Comparison of ENCODE assay signal across 21 cellular contexts in the genomic region with DNA sequence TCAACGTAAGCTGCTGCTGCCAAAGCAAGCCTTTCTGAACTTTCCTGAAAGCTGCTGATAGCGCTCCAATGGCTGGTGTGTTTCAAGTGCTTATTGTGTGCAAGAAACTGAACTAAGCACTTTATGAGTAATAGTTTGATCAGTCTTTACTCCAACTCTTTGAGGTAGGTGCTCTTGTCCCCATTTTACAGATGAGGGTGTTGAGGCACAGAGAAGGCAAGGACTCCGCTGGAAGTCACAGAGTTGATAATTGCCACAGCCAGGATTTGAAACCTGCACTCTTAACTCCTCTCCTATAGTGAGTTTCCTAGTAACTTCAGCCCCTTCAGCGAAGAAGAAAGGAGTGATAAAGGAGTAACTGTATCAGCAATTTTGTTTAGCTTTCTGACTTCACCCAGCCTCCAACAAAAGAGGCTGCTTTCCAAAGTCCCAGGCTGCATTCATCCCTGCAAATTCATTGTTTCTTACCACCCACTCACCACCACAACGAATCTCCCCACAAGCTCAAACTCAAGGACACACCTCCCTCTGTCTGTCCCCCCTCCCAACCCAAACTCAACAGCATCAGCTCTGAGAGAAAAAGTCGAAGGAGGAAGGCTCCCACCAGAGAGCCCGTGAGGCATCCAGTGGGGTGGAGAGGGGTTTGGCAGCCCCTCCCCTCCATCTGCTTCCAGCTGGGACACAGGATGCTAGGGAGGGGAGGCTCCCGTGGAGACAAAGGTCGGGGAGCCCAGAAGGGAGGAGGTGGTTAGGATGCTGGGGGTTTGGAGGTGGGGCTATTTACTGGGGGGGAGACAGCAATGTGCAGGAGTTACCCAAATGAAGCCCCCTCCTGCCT.
DNase-seq lines count a peak whose midpoint lies in the region; ATAC-seq, FAIRE-seq and TF ChIP-seq lines count a peak whose summit lies in the region.
"Had no signal": no experiment of that assay in that cellular context is flagged by ENCODE, and none has a peak within 500 bp of the region (broad histone marks: within the 10 kb centered on the region; RNA-seq: fewer than 3 reads in every experiment).

No MANE protein-coding gene starts in this region.

- intact Hi-C loops in upper lobe of right lung (cut with DNase I) (no loop called here), uterus (cut with DNase I; ENCODE audit: low total_unique reads) (no loop called here)

- H3K4me3 Mint-ChIP-seq in HFFc6 (no peak overlapping the region), astrocyte (ENCODE audit: unreplicated experiment) (no peak overlapping the region)
- H3K4me3 Mint-ChIP-seq in stimulated activated effector memory CD8-positive, alpha-beta T cell treated with anti-CD3 and anti-CD28 coated beads, Interleukin-12 subunit alpha, Interleukin-12 subunit beta, amount 100 ng/mL, for 72 hours = no peak overlapping the region
- H3K4me3 Mint-ChIP-seq: activated CD8-positive, alpha-beta T cell treated with anti-CD3 and anti-CD28 coated beads for 36 hours; activated naive CD8-positive, alpha-beta T cell treated with anti-CD3 and anti-CD28 coated beads, Interleukin-2, amount 10 ng/mL, durations not matched to agents 7 days and 5 days; activated T-cell treated with anti-CD3 and anti-CD28 coated beads, Interleukin-2, amount 50 U/mL, for 72 hours had no signal

- H3K4me3 ChIP-seq in astrocyte (ENCODE audit: insufficient read depth, low read depth, low read length) (no peak overlapping the region), iPS-20b (ENCODE audit: low read length) (peak overlapping the region; percentile 43; the same call in 1 of the 2 replicates), upper lobe of right lung (no peak overlapping the region), uterus (no peak overlapping the region)

- H3K9me3 Mint-ChIP-seq in HFFc6 = no peaks in the 10 kb centered on the region
- H3K9me3 Mint-ChIP-seq in astrocyte (ENCODE audit: unreplicated experiment) = peaks cover 6% of the 10 kb centered on the region
- no peaks in the 10 kb centered on the region for H3K9me3 Mint-ChIP-seq in stimulated activated effector memory CD8-positive, alpha-beta T cell treated with anti-CD3 and anti-CD28 coated beads, Interleukin-12 subunit alpha, Interleukin-12 subunit beta, amount 100 ng/mL, for 72 hours
- H3K9me3 Mint-ChIP-seq: activated CD8-positive, alpha-beta T cell treated with anti-CD3 and anti-CD28 coated beads for 36 hours; activated T-cell treated with anti-CD3 and anti-CD28 coated beads, Interleukin-2, amount 50 U/mL, for 72 hours had no signal

- H3K4me1 Mint-ChIP-seq in HFFc6 (ENCODE audit: low read depth) (peaks cover 75% of the 10 kb centered on the region), astrocyte (ENCODE audit: low read depth, unreplicated experiment) (peaks cover 32% of the 10 kb centered on the region)
- no peaks in the 10 kb centered on the region for H3K4me1 Mint-ChIP-seq in stimulated activated effector memory CD8-positive, alpha-beta T cell treated with anti-CD3 and anti-CD28 coated beads, Interleukin-12 subunit alpha, Interleukin-12 subunit beta, amount 100 ng/mL, for 72 hours
- H3K4me1 Mint-ChIP-seq: activated naive CD8-positive, alpha-beta T cell treated with anti-CD3 and anti-CD28 coated beads, Interleukin-2, amount 10 ng/mL, durations not matched to agents 7 days and 5 days had no signal

- H2AFZ ChIP-seq in astrocyte (ENCODE audit: low read depth, low read length) = no peak overlapping the region

- no peaks in the 10 kb centered on the region for H3K27me3 Mint-ChIP-seq in HFFc6 (ENCODE audit: insufficient read depth)
- H3K27me3 Mint-ChIP-seq in astrocyte (ENCODE audit: low read depth, unreplicated experiment) = no peaks in the 10 kb centered on the region

- H3K36me3 ChIP-seq in astrocyte (ENCODE audit: insufficient read depth, low read length) = peaks cover 4% of the 10 kb centered on the region
- no peaks in the 10 kb centered on the region for H3K36me3 ChIP-seq in iPS-20b (ENCODE audit: insufficient read depth, low read depth, low read length)
- no peaks in the 10 kb centered on the region for H3K36me3 ChIP-seq in upper lobe of right lung
- no peaks in the 10 kb centered on the region for H3K36me3 ChIP-seq in uterus
- H3K36me3 ChIP-seq: neutrophil had no signal

- DNase-seq in COR-L47 (lab: John Stamatoyannopoulos, UW) (peak; percentile 1), HFFc6 (no peak), astrocyte (ENCODE audit: low read depth) (peak; percentile 84), upper lobe of right lung (no peak), uterus (no peak), HT-29 (ENCODE audit: low spot score) (no peak)
- DNase-seq in stimulated activated effector memory CD8-positive, alpha-beta T cell treated with anti-CD3 and anti-CD28 coated beads, Interleukin-12 subunit alpha, Interleukin-12 subunit beta, amount 100 ng/mL, for 72 hours (ENCODE audit: low spot score in 2 of 2) = no peak
- DNase-seq: activated CD8-positive, alpha-beta T cell treated with anti-CD3 and anti-CD28 coated beads for 36 hours; activated naive CD8-positive, alpha-beta T cell treated with anti-CD3 and anti-CD28 coated beads, Interleukin-2, amount 10 ng/mL, durations not matched to agents 7 days and 5 days; activated T-cell treated with anti-CD3 and anti-CD28 coated beads, Interleukin-2, amount 50 U/mL, for 72 hours; EL; foreskin keratinocyte; Kasumi-1; NCI-H748 treated with DMSO at 0.1 percent for 48 hours; stimulated activated CD4-positive, alpha-beta T cell treated with anti-CD3 and anti-CD28 coated beads, Interleukin-2, amount 100 ng/mL, for 24 hours; substantia nigra had no signal

- H3K27ac ChIP-seq in astrocyte (ENCODE audit: low read depth, low read length) (no peak overlapping the region), iPS-20b (ENCODE audit: low read length) (peak overlapping the region; percentile 14), upper lobe of right lung (no peak overlapping the region), uterus (no peak overlapping the region)
- H3K27ac ChIP-seq: foreskin keratinocyte, neutrophil had no signal

- no peaks in the 10 kb centered on the region for H3K9me3 ChIP-seq in astrocyte (ENCODE audit: insufficient read depth, low read depth, low read length)
- no peaks in the 10 kb centered on the region for H3K9me3 ChIP-seq in iPS-20b (ENCODE audit: insufficient read depth, low read depth, low read length)
- no peaks in the 10 kb centered on the region for H3K9me3 ChIP-seq in upper lobe of right lung
- H3K9me3 ChIP-seq in uterus = no peaks in the 10 kb centered on the region
- H3K9me3 ChIP-seq: neutrophil had no signal

- ATAC-seq in stimulated activated effector memory CD8-positive, alpha-beta T cell treated with anti-CD3 and anti-CD28 coated beads, Interleukin-12 subunit alpha, Interleukin-12 subunit beta, amount 100 ng/mL, for 72 hours = no peak
- no peak for ATAC-seq in upper lobe of right lung
- ATAC-seq: activated CD8-positive, alpha-beta T cell treated with anti-CD3 and anti-CD28 coated beads for 36 hours; activated T-cell treated with anti-CD3 and anti-CD28 coated beads, Interleukin-2, amount 50 U/mL, for 72 hours; foreskin keratinocyte; sciatic nerve had no signal

- H4K20me1 ChIP-seq in astrocyte (ENCODE audit: insufficient read depth, low read length) = peaks cover 93% of the 10 kb centered on the region

- TF ChIP-seq POLR2A in uterus (IDR thresholded peaks at IDR 0.05) = no peak

- H3K36me3 Mint-ChIP-seq in HFFc6 (ENCODE audit: low read depth) = peaks cover 21% of the 10 kb centered on the region
- peaks cover 16% of the 10 kb centered on the region for H3K36me3 Mint-ChIP-seq in astrocyte (ENCODE audit: low read depth, unreplicated experiment)
- H3K36me3 Mint-ChIP-seq in stimulated activated effector memory CD8-positive, alpha-beta T cell treated with anti-CD3 and anti-CD28 coated beads, Interleukin-12 subunit alpha, Interleukin-12 subunit beta, amount 100 ng/mL, for 72 hours = no peaks in the 10 kb centered on the region

- peak overlapping the region; percentile 60 for H3K4me2 ChIP-seq in astrocyte (ENCODE audit: low read length)

- H3K27me3 ChIP-seq in astrocyte (ENCODE audit: insufficient read depth, low read length) (no peaks in the 10 kb centered on the region), iPS-20b (ENCODE audit: insufficient read depth, low read length) (no peaks in the 10 kb centered on the region), upper lobe of right lung (no peaks in the 10 kb centered on the region), uterus (no peaks in the 10 kb centered on the region)
- H3K27me3 ChIP-seq: neutrophil had no signal

- peaks cover 35% of the 10 kb centered on the region for H3K4me1 ChIP-seq in astrocyte (ENCODE audit: insufficient read depth, low read length)
- peaks cover 42% of the 10 kb centered on the region for H3K4me1 ChIP-seq in iPS-20b (ENCODE audit: insufficient read depth, low read length)
- peaks cover 18% of the 10 kb centered on the region for H3K4me1 ChIP-seq in upper lobe of right lung
- H3K4me1 ChIP-seq in uterus = no peaks in the 10 kb centered on the region
- H3K4me1 ChIP-seq: foreskin keratinocyte had no signal

- FAIRE-seq in astrocyte (lab: Jason Lieb, UNC) = no peak
- FAIRE-seq: islet of Langerhans, RCC 7860 had no signal

- H3K79me2 ChIP-seq in astrocyte (ENCODE audit: insufficient read depth, low read length) = peaks cover 94% of the 10 kb centered on the region

- TF ChIP-seq CTCF in HFFc6 (IDR thresholded peaks at IDR 0.05) (no peak), astrocyte (IDR thresholded peaks at IDR 0.05; ENCODE audit: insufficient read depth, low read depth, low read length) (no peak), upper lobe of right lung (IDR thresholded peaks at IDR 0.05) (no peak), uterus (IDR thresholded peaks at IDR 0.05) (no peak)

- H3K27ac Mint-ChIP-seq in HFFc6 (0 out of 2 replicates have a peak overlapping the region, but pooled peaks have one; percentile 21), astrocyte (ENCODE audit: unreplicated experiment) (peak overlapping the region; percentile 5)
- H3K27ac Mint-ChIP-seq in stimulated activated effector memory CD8-positive, alpha-beta T cell treated with anti-CD3 and anti-CD28 coated beads, Interleukin-12 subunit alpha, Interleukin-12 subunit beta, amount 100 ng/mL, for 72 hours = no peak overlapping the region
- H3K27ac Mint-ChIP-seq: activated CD8-positive, alpha-beta T cell treated with anti-CD3 and anti-CD28 coated beads for 36 hours; activated naive CD8-positive, alpha-beta T cell treated with anti-CD3 and anti-CD28 coated beads, Interleukin-2, amount 10 ng/mL, durations not matched to agents 7 days and 5 days; activated T-cell treated with anti-CD3 and anti-CD28 coated beads, Interleukin-2, amount 50 U/mL, for 72 hours had no signal

- H3K9ac ChIP-seq in astrocyte (ENCODE audit: low read length) (peak overlapping the region; percentile 35), iPS-20b (ENCODE audit: low read depth, low read length) (peak overlapping the region; percentile 58; the same call in 1 of the 2 replicates)

Comparison
In these comparisons a context has a peak if more than half of its experiments do, and no peak if none do; other contexts are left out.
1. DNase-seq: peak in COR-L47 (single experiment) and astrocyte (single experiment); none in HFFc6 (single experiment), stimulated activated effector memory CD8-positive, alpha-beta T cell treated with anti-CD3 and anti-CD28 coated beads, Interleukin-12 subunit alpha, Interleukin-12 subunit beta, amount 100 ng/mL, for 72 hours (0 of 2), upper lobe of right lung (single experiment), uterus (0 of 2) and HT-29 (single experiment).